Comparison of ENCODE assay signal across 16 cellular contexts in genomic region chr1:201533836-201534235, GRCh38.
"Had no signal": no experiment of that assay in that cellular context is flagged by ENCODE, and none has a peak within 500 bp of the region (broad histone marks: within the 10 kb centered on the region; RNA-seq: fewer than 3 reads in every experiment).

No MANE protein-coding gene starts in this region.

- DNase-seq: activated naive CD4-positive, alpha-beta T cell treated with anti-CD3 and anti-CD28 coated beads, Interleukin-2, amount 50 U/mL, for 16 hours; activated T-cell treated with anti-CD3 and anti-CD28 coated beads, Interleukin-2, amount 50 U/mL, for 1 hour; brain microvascular endothelial cell; esophagus squamous epithelium; foreskin keratinocyte; small intestine; stimulated activated naive B cell treated with anti-CD40 and anti-IgM and Interleukin-4, amounts not matched to agents 10 μg/mL and 1 μg/mL and 100 μg/mL, for 72 hours; substantia nigra; SW 1271 had no signal

- H3K9me3 Mint-ChIP-seq: memory B cell; neural crest cell; stimulated activated naive B cell treated with anti-CD40 and anti-IgM and Interleukin-4, amounts not matched to agents 10 μg/mL and 1 μg/mL and 100 μg/mL, for 72 hours; T-helper 2 cell treated with Interferon-gamma antibody and Interleukin-4, amounts not matched to agents 5 μg/mL and 100 μg/mL, for 36 hours had no signal

- H3K79me2 ChIP-seq: parathyroid adenoma had no signal

- H3K4me3 ChIP-seq: esophagus squamous epithelium had no signal

- ATAC-seq: activated CD4-positive, CD25-positive, alpha-beta regulatory T cell treated with anti-CD3 and anti-CD28 coated beads, Interleukin-2, amount 50 U/mL, for 24 hours; foreskin keratinocyte; left lobe of liver; stimulated activated naive B cell treated with anti-CD40 and anti-IgM and Interleukin-4, amounts not matched to agents 10 μg/mL and 1 μg/mL and 100 μg/mL, for 72 hours had no signal

- H3K27me3 ChIP-seq: brain microvascular endothelial cell had no signal

- H3K9me3 ChIP-seq: esophagus squamous epithelium had no signal

- FAIRE-seq: endometrium, small intestine had no signal

- H2AFZ ChIP-seq: parathyroid adenoma had no signal

- H3K9ac ChIP-seq: parathyroid adenoma had no signal

- H3K27ac Mint-ChIP-seq: memory B cell; stimulated activated naive B cell treated with anti-CD40 and anti-IgM and Interleukin-4, amounts not matched to agents 10 μg/mL and 1 μg/mL and 100 μg/mL, for 72 hours; T-helper 2 cell treated with Interferon-gamma antibody and Interleukin-4, amounts not matched to agents 5 μg/mL and 100 μg/mL, for 36 hours had no signal

- H3K27ac ChIP-seq: brain microvascular endothelial cell, foreskin keratinocyte, parathyroid adenoma had no signal

- H3K36me3 ChIP-seq: brain microvascular endothelial cell, esophagus squamous epithelium had no signal

- H3K4me3 Mint-ChIP-seq: memory B cell; neural crest cell; stimulated activated naive B cell treated with anti-CD40 and anti-IgM and Interleukin-4, amounts not matched to agents 10 μg/mL and 1 μg/mL and 100 μg/mL, for 72 hours; T-helper 2 cell treated with Interferon-gamma antibody and Interleukin-4, amounts not matched to agents 5 μg/mL and 100 μg/mL, for 36 hours had no signal
